ENCODE assay signal across 8 cellular contexts in the genomic region with DNA sequence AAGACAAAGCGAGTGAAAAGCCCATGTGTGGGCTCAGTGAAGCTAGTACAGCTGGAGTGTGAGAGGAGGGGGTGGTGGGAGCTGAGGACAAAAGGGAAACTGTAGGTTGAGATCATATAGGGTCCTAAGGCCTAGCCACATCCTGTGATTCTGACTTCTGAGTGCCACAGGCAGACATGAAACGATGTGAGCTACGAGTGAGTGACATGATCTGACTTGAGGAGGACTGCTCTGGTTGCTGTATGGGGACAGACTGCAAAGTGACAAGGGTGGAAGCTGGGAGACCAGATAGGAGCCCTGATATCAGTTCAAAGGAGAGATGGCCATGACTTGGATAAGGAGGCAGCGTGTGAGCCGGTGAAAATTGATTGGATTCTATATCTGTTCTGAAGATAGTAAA.
DNase-seq lines count a peak whose midpoint lies in the region; ATAC-seq and TF ChIP-seq lines count a peak whose summit lies in the region.

No MANE protein-coding gene starts in this region.

- H3K27me3 ChIP-seq in Peyer's patch: no peaks in the 10 kb centered on the region
- H3K27me3 ChIP-seq in neuronal stem cell (ENCODE audit: control insufficient read depth in 3 of 3, insufficient read depth in 3 of 3, low read depth in 1 of 3, low read length in 3 of 3): no peaks in the 10 kb centered on the region

- H3K14ac ChIP-seq in neuronal stem cell (ENCODE audit: low read length): no peak overlapping the region

- CTCF ChIA-PET in RWPE1 (lab: Yijun Ruan, JAX): interaction anchor here (0.6 kb wide), 1 partner anchor 126 kb away, joined by 5 read pairs; no protein-coding TSS in a partner anchor

- H3K9ac ChIP-seq in neuronal stem cell (ENCODE audit: low read depth, low read length, poor library complexity): no peak overlapping the region

- H2AFZ ChIP-seq in neuronal stem cell (ENCODE audit: low read length): no peak overlapping the region

- TF ChIP-seq CTCF in Peyer's patch (IDR thresholded peaks at IDR 0.05) (no peak), RWPE1 (conservative IDR thresholded peaks at IDR 0.05; ENCODE audit: low read depth) (no peak)

- H2BK15ac ChIP-seq in neuronal stem cell (ENCODE audit: low read length): no peak overlapping the region

- H3K9me3 ChIP-seq in Peyer's patch: no peaks in the 10 kb centered on the region
- H3K9me3 ChIP-seq in neuronal stem cell (replicated peaks in 1 of 2; ENCODE audit: control insufficient read depth in 2 of 2, insufficient read depth in 1 of 2, low read depth in 1 of 2, low read length in 2 of 2): no peaks in the 10 kb centered on the region

- peak; percentile 81 for ATAC-seq in GM21717 (IDR thresholded peaks at IDR 0.05; ENCODE audit: unreplicated experiment)

- H4K91ac ChIP-seq in neuronal stem cell (ENCODE audit: low read depth, low read length, poor library complexity): no peak overlapping the region

- no peak for TF ChIP-seq POLR2A in Peyer's patch (IDR thresholded peaks at IDR 0.05)

- DNase-seq in CMK (ENCODE audit: low read depth): peak; percentile 89
- DNase-seq in Peyer's patch: peak in 2 of 3 donors; percentile 39 to 57
- peak; percentile 69 for DNase-seq in central memory CD4-positive, alpha-beta T cell
- no peak for DNase-seq in neuronal stem cell (ENCODE audit: low spot score)
- DNase-seq in NCI-H2029 (lab: John Stamatoyannopoulos, UW): no peak
- no peak for DNase-seq in HCEC 1CT
- no peak for DNase-seq in RWPE1 (ENCODE audit: low spot score)

- H3K4me3 ChIP-seq in Peyer's patch: peak overlapping the region in 2 of 4 donors; percentile 9 to 25
- no peak overlapping the region for H3K4me3 ChIP-seq in neuronal stem cell (ENCODE audit: low read length in 2 of 2)

- H3K36me3 ChIP-seq in Peyer's patch (no peaks in the 10 kb centered on the region), neuronal stem cell (replicated peaks in 1 of 2; ENCODE audit: control insufficient read depth in 2 of 2, insufficient read depth in 2 of 2, low read length in 2 of 2) (no peaks in the 10 kb centered on the region)

- no peak overlapping the region for H3K4me2 ChIP-seq in neuronal stem cell (ENCODE audit: insufficient read depth, low read length, poor library complexity, severe bottlenecking)

- no peak overlapping the region for H2BK120ac ChIP-seq in neuronal stem cell (ENCODE audit: low read depth, low read length)

- H3K79me1 ChIP-seq in neuronal stem cell (ENCODE audit: low read depth, low read length): no peaks in the 10 kb centered on the region

- H3K23ac ChIP-seq in neuronal stem cell (ENCODE audit: low read depth, low read length, poor library complexity): no peak overlapping the region

- H3K4me1 ChIP-seq in Peyer's patch (peaks cover 0 to 27% (median 0%) of the 10 kb centered on the region in 4 donors), neuronal stem cell (ENCODE audit: control insufficient read depth in 2 of 2, insufficient read depth in 1 of 2, low read depth in 1 of 2, low read length in 2 of 2) (peaks cover 0 to 3% of the 10 kb centered on the region in 2 donors)

- H2AK5ac ChIP-seq in neuronal stem cell (ENCODE audit: low read depth, low read length): no peak overlapping the region

- H3K4ac ChIP-seq in neuronal stem cell (ENCODE audit: low read length): no peak overlapping the region

- peak overlapping the region; percentile 18 to 71 (median 50) for H3K27ac ChIP-seq in Peyer's patch
- H3K27ac ChIP-seq in neuronal stem cell (replicated peaks; ENCODE audit: low read length): no peak overlapping the region
- H3K27ac ChIP-seq in RWPE1: no peak overlapping the region

- no peak overlapping the region for H3K18ac ChIP-seq in neuronal stem cell (ENCODE audit: low read length)

- H2BK5ac ChIP-seq in neuronal stem cell (ENCODE audit: low read length): no peak overlapping the region

- H4K8ac ChIP-seq in neuronal stem cell (ENCODE audit: low read depth, low read length): no peak overlapping the region

- POLR2A ChIA-PET in RWPE1 (lab: Yijun Ruan, JAX; ENCODE audit: low non-redundant PET): no interaction called here

- no CpG with 5 or more reads among the region's 5 CpGs for WGBS in neuronal stem cell (ENCODE audit: extremely low coverage in 2 of 2, insufficient read length in 2 of 2, insufficient replicate concordance in 1 of 2), 2 donors

- no peak overlapping the region for H2BK12ac ChIP-seq in neuronal stem cell (ENCODE audit: low read length)

Comparison
In these comparisons a context has a peak if more than half of its experiments do, and no peak if none do; other contexts are left out.
1. DNase-seq: peak in CMK (single experiment), Peyer's patch (2 of 3) and central memory CD4-positive, alpha-beta T cell (single experiment); none in neuronal stem cell (single experiment), NCI-H2029 (single experiment), HCEC 1CT (single experiment) and RWPE1 (single experiment).
2. H3K27ac ChIP-seq: peak in Peyer's patch (4 of 4); none in neuronal stem cell (single experiment) and RWPE1 (single experiment).